14 cellular contexts compared by ENCODE assay signal in genomic region chr1:18928406-18928805, GRCh38. TPM values are rescaled to one million over a fixed set of nuclear protein-coding genes. Genes with fewer than 3 reads are reported as not detected.
DNase-seq lines count a peak whose midpoint lies in the region; ATAC-seq and TF ChIP-seq lines count a peak whose summit lies in the region.
"Had no signal": no experiment of that assay in that cellular context is flagged by ENCODE, and none has a peak within 500 bp of the region (broad histone marks: within the 10 kb centered on the region; RNA-seq: fewer than 3 reads in every experiment).

No MANE protein-coding gene starts in this region.

- peaks cover 1% of the 10 kb centered on the region for H3K27me3 Mint-ChIP-seq in HFFc6 (ENCODE audit: insufficient read depth)
- no peaks in the 10 kb centered on the region for H3K27me3 Mint-ChIP-seq in activated naive CD8-positive, alpha-beta T cell treated with anti-CD3 and anti-CD28 coated beads for 36 hours
- H3K27me3 Mint-ChIP-seq in osteocyte (ENCODE audit: unreplicated experiment): no peaks in the 10 kb centered on the region

- peak overlapping the region; percentile 66 for H3K4me2 ChIP-seq in SK-N-SH

- H3K4me1 ChIP-seq in SK-N-SH (ENCODE audit: control insufficient read depth in 1 of 2, insufficient read depth in 2 of 2, low read depth in 1 of 2, low read length in 1 of 2): peaks cover 27 to 32% of the 10 kb centered on the region in 2 experiments; a peak in 3 of 4 replicates
- H3K4me1 ChIP-seq: HAP-1 had no signal

- H3K4me1 Mint-ChIP-seq in HFFc6 (ENCODE audit: low read depth) (peaks cover 87% of the 10 kb centered on the region), osteocyte (ENCODE audit: unreplicated experiment) (peaks cover 52% of the 10 kb centered on the region)
- peaks cover 79% of the 10 kb centered on the region for H3K4me1 Mint-ChIP-seq in activated naive CD8-positive, alpha-beta T cell treated with anti-CD3 and anti-CD28 coated beads for 36 hours

- H2AFZ ChIP-seq in SK-N-SH (ENCODE audit: low read depth): no peak overlapping the region

- H3K9ac ChIP-seq in SK-N-SH: no peak overlapping the region

- CTCF ChIA-PET in SK-N-SH (lab: Yijun Ruan, JAX): interaction anchor here (0.9 to 8.4 kb wide), 3 partner anchors 16 to 22 kb away, joined by 3 to 98 read pairs (median 8); no protein-coding TSS in a partner anchor

- no peaks in the 10 kb centered on the region for H4K20me1 ChIP-seq in SK-N-SH (ENCODE audit: insufficient read depth)

- H3K79me2 ChIP-seq in SK-N-SH (ENCODE audit: insufficient read depth): peaks cover 71% of the 10 kb centered on the region

- H3K36me3 Mint-ChIP-seq in HFFc6 (ENCODE audit: low read depth) (peaks cover 5% of the 10 kb centered on the region; the same call in 1 of the 2 replicates), osteocyte (ENCODE audit: unreplicated experiment) (no peaks in the 10 kb centered on the region)
- peaks cover 9% of the 10 kb centered on the region for H3K36me3 Mint-ChIP-seq in activated naive CD8-positive, alpha-beta T cell treated with anti-CD3 and anti-CD28 coated beads for 36 hours
- H3K36me3 Mint-ChIP-seq: type B pancreatic cell had no signal

- TF ChIP-seq RAD21 in SK-N-SH (IDR thresholded peaks at IDR 0.05; ENCODE audit: low read length): no peak

- ATAC-seq in SK-N-SH treated with all-trans-retinoic acid at 6 μM for 48 hours: no peak
- ATAC-seq in GM21360 (IDR thresholded peaks at IDR 0.05; ENCODE audit: unreplicated experiment): no peak

- no peak overlapping the region for H3K4me3 ChIP-seq in SK-N-SH (ENCODE audit: low read depth in 2 of 2, low read length in 1 of 2)
- H3K4me3 ChIP-seq: HAP-1 had no signal

- H3K9me3 ChIP-seq in SK-N-SH: no peaks in the 10 kb centered on the region
- H3K9me3 ChIP-seq: HAP-1 had no signal

- no peaks in the 10 kb centered on the region for H3K9me2 ChIP-seq in SK-N-SH

- H3K4me3 Mint-ChIP-seq in HFFc6: no peak overlapping the region
- peak overlapping the region; percentile 87 for H3K4me3 Mint-ChIP-seq in activated naive CD8-positive, alpha-beta T cell treated with anti-CD3 and anti-CD28 coated beads for 36 hours
- H3K4me3 Mint-ChIP-seq in osteocyte (ENCODE audit: unreplicated experiment): no peak overlapping the region
- H3K4me3 Mint-ChIP-seq: type B pancreatic cell had no signal

- no peaks in the 10 kb centered on the region for H3F3A ChIP-seq in SK-N-SH (replicated peaks; ENCODE audit: insufficient read depth)

- POLR2A ChIA-PET in SK-N-SH (lab: Yijun Ruan, JAX): no interaction called here

- peak overlapping the region in 1 of 2 experiments; percentile 94; a peak in 2 of 4 replicates for H3K27ac ChIP-seq in SK-N-SH (ENCODE audit: low read depth in 2 of 2, low read length in 1 of 2)
- H3K27ac ChIP-seq: VCaP had no signal

- WGBS in SK-N-SH (ENCODE audit: low lambda C conversion rate): 93% methylated on average over 5 of the region's 8 CpGs

- no peak for TF ChIP-seq CTCF in SK-N-SH (IDR thresholded peaks at IDR 0.05)
- TF ChIP-seq CTCF in HFFc6 (IDR thresholded peaks at IDR 0.05): no peak
- TF ChIP-seq CTCF in osteocyte (IDR thresholded peaks at IDR 0.05): no peak

- TF ChIP-seq EP300 in SK-N-SH (IDR thresholded peaks at IDR 0.05; ENCODE audit: borderline replicate concordance in 1 of 2, low read depth in 1 of 2, low read length in 1 of 2): no peak

- H3K27ac Mint-ChIP-seq in HFFc6 (peak overlapping the region; percentile 98), osteocyte (ENCODE audit: unreplicated experiment) (peak overlapping the region; percentile 64)
- peak overlapping the region; percentile 98 for H3K27ac Mint-ChIP-seq in activated naive CD8-positive, alpha-beta T cell treated with anti-CD3 and anti-CD28 coated beads for 36 hours

- H3K9me3 Mint-ChIP-seq in HFFc6 (peaks cover 4% of the 10 kb centered on the region; the same call in 1 of the 2 replicates), osteocyte (ENCODE audit: unreplicated experiment) (no peaks in the 10 kb centered on the region)
- H3K9me3 Mint-ChIP-seq in activated naive CD8-positive, alpha-beta T cell treated with anti-CD3 and anti-CD28 coated beads for 36 hours: peaks cover 2% of the 10 kb centered on the region
- H3K9me3 Mint-ChIP-seq: type B pancreatic cell had no signal

- H3K36me3 ChIP-seq in SK-N-SH (replicated peaks in 1 of 2; ENCODE audit: control insufficient read depth in 1 of 2, insufficient read depth in 2 of 2, low read length in 1 of 2): no peaks in the 10 kb centered on the region
- H3K36me3 ChIP-seq: HAP-1 had no signal

- no peaks in the 10 kb centered on the region for H3K27me3 ChIP-seq in SK-N-SH (ENCODE audit: insufficient read depth)

- no peak for DNase-seq in SK-N-SH
- DNase-seq in HFFc6: no peak
- DNase-seq in activated naive CD8-positive, alpha-beta T cell treated with anti-CD3 and anti-CD28 coated beads for 36 hours: no peak
- no peak for DNase-seq in osteocyte (ENCODE audit: extremely low spot score, unreplicated experiment)
- no peak for DNase-seq in NCI-H2196 treated with DMSO at 0.1 percent for 48 hours (lab: John Stamatoyannopoulos, UW; ENCODE audit: unreplicated experiment)
- DNase-seq in superior temporal gyrus (ENCODE audit: extremely low spot score): no peak
- DNase-seq: 8988T, activated gamma-delta T cell, NCI-H446 had no signal

TF ChIP-seq in SK-N-SH, 30 proteins besides CTCF, POLR2A, EP300 and RAD21:
- TF ChIP-seq SIN3A (IDR thresholded peaks at IDR 0.05; ENCODE audit: borderline replicate concordance, low read depth, low read length): no peak
- TF ChIP-seq RCOR1 (IDR thresholded peaks at IDR 0.05; ENCODE audit: low read length): no peak
- no peak for TF ChIP-seq FOXJ3 (CRISPR knock-in tag; IDR thresholded peaks at IDR 0.05)

TF ChIP-seq in SK-N-SH treated with all-trans-retinoic acid at 6 μM for 48 hours, 23 proteins besides CTCF, POLR2A, EP300 and RAD21:
- TF ChIP-seq OSR1 (CRISPR knock-in tag; IDR thresholded peaks at IDR 0.05) (no peak), ZNF565 (CRISPR knock-in tag; conservative IDR thresholded peaks at IDR 0.05; ENCODE audit: low read depth) (no peak), ZNF70 (CRISPR knock-in tag; IDR thresholded peaks at IDR 0.05) (no peak), ZC3H10 (CRISPR knock-in tag; IDR thresholded peaks at IDR 0.05) (no peak), ESRRG (CRISPR knock-in tag; IDR thresholded peaks at IDR 0.05) (no peak), CSRNP3 (CRISPR knock-in tag; IDR thresholded peaks at IDR 0.05) (no peak), ARNTL (CRISPR knock-in tag; IDR thresholded peaks at IDR 0.05; ENCODE audit: borderline replicate concordance, low read depth) (no peak)
- TF ChIP-seq, protein P1, sequence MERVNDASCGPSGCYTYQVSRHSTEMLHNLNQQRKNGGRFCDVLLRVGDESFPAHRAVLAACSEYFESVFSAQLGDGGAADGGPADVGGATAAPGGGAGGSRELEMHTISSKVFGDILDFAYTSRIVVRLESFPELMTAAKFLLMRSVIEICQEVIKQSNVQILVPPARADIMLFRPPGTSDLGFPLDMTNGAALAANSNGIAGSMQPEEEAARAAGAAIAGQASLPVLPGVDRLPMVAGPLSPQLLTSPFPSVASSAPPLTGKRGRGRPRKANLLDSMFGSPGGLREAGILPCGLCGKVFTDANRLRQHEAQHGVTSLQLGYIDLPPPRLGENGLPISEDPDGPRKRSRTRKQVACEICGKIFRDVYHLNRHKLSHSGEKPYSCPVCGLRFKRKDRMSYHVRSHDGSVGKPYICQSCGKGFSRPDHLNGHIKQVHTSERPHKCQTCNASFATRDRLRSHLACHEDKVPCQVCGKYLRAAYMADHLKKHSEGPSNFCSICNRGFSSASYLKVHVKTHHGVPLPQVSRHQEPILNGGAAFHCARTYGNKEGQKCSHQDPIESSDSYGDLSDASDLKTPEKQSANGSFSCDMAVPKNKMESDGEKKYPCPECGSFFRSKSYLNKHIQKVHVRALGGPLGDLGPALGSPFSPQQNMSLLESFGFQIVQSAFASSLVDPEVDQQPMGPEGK (CRISPR knock-in tag; IDR thresholded peaks at IDR 0.05; ENCODE audit: borderline replicate concordance): no peak

RNA-seq across cellular contexts. Expression of gene ALDH4A1, which starts 26.1 kb away (rescaled TPM):
- polyA plus RNA-seq in SK-N-SH (2012; rRNA removed): 18.5 and 26.2 TPM in 2 replicates
- 11.9 and 17.9 TPM in 2 replicates for polyA plus RNA-seq in SK-N-SH (2012; cell fraction: cytosol; rRNA removed)
- polyA plus RNA-seq in SK-N-SH (2012; cell fraction: nucleus; rRNA removed): 38.5 and 69.7 TPM in 2 replicates
- total RNA-seq in HFFc6 (2021; fragmentation: NEBNext Ultra II Directional; extraction: Animal tissue kit (Norgen Biotek cat#: 25700)): 10 to 100 TPM; 18.3 to 24.1 (median 20.2) TPM
- total RNA-seq in activated naive CD8-positive, alpha-beta T cell treated with anti-CD3 and anti-CD28 coated beads for 36 hours: 1 to 10 TPM; 3.9 to 4.7 TPM
- total RNA-seq in osteocyte: 13.7 and 13.8 TPM in 2 replicates

RNA-seq across cellular contexts. Expression of gene IFFO2, which starts 28.1 kb away (rescaled TPM):
- 10.5 TPM in 2 replicates for polyA plus RNA-seq in SK-N-SH (2012; rRNA removed)
- 8.2 and 9.1 TPM in 2 replicates for polyA plus RNA-seq in SK-N-SH (2012; cell fraction: cytosol; rRNA removed)
- polyA plus RNA-seq in SK-N-SH (2012; cell fraction: nucleus; rRNA removed): 18.5 and 29.7 TPM in 2 replicates
- 10 to 100 TPM; 19.9 to 28.9 (median 21.0) TPM for total RNA-seq in HFFc6 (2021; fragmentation: NEBNext Ultra II Directional; extraction: Animal tissue kit (Norgen Biotek cat#: 25700))
- total RNA-seq in activated naive CD8-positive, alpha-beta T cell treated with anti-CD3 and anti-CD28 coated beads for 36 hours: 10 to 100 TPM; 21.4 to 21.7 TPM
- total RNA-seq in osteocyte: 6.8 and 8.0 TPM in 2 replicates
